In genomic region chrX:24493740-24494543, GRCh38 we compare ENCODE assay signal across 11 cellular contexts. TPM values are rescaled to one million over a fixed set of nuclear protein-coding genes. Genes with fewer than 3 reads are reported as not detected.
DNase-seq lines count a peak whose midpoint lies in the region; ATAC-seq, FAIRE-seq and TF ChIP-seq lines count a peak whose summit lies in the region.
"Had no signal": no experiment of that assay in that cellular context is flagged by ENCODE, and none has a peak within 500 bp of the region (broad histone marks: within the 10 kb centered on the region; RNA-seq: fewer than 3 reads in every experiment).

No MANE protein-coding gene starts in this region.

- H3K27ac Mint-ChIP-seq in activated T-cell treated with anti-CD3 and anti-CD28 coated beads, Interleukin-2, amount 50 U/mL, for 24 hours = peak overlapping the region; percentile 31
- H3K27ac Mint-ChIP-seq in T-helper 17 cell = peak overlapping the region; percentile 72
- H3K27ac Mint-ChIP-seq: memory B cell had no signal

- ATAC-seq in activated T-cell treated with anti-CD3 and anti-CD28 coated beads, Interleukin-2, amount 50 U/mL, for 4 hours = no peak
- ATAC-seq in T-helper 17 cell (peak; percentile 67), thoracic aorta (ENCODE audit: insufficient number of reproducible peaks, low FRiP score, low read depth) (no peak)

- peaks cover 7% of the 10 kb centered on the region for H3K36me3 Mint-ChIP-seq in activated T-cell treated with anti-CD3 and anti-CD28 coated beads, Interleukin-2, amount 50 U/mL, for 24 hours (ENCODE audit: low read depth)
- H3K36me3 Mint-ChIP-seq in activated T-cell treated with anti-CD3 and anti-CD28 coated beads, Interleukin-2, amount 50 U/mL, for 4 hours (ENCODE audit: insufficient read depth) = peaks cover 3% of the 10 kb centered on the region
- no peaks in the 10 kb centered on the region for H3K36me3 Mint-ChIP-seq in T-helper 17 cell (ENCODE audit: low read depth)

- no peaks in the 10 kb centered on the region for H3K9me3 ChIP-seq in T-helper 17 cell (ENCODE audit: control insufficient read depth, low read length, poor library complexity, severe bottlenecking)
- H3K9me3 ChIP-seq in thoracic aorta = no peaks in the 10 kb centered on the region
- H3K9me3 ChIP-seq: MG63 had no signal

- no peak overlapping the region for H3K4me3 ChIP-seq in thoracic aorta
- H3K4me3 ChIP-seq: MG63 had no signal

- peaks cover 4% of the 10 kb centered on the region for H3K27me3 Mint-ChIP-seq in activated T-cell treated with anti-CD3 and anti-CD28 coated beads, Interleukin-2, amount 50 U/mL, for 24 hours
- no peaks in the 10 kb centered on the region for H3K27me3 Mint-ChIP-seq in activated T-cell treated with anti-CD3 and anti-CD28 coated beads, Interleukin-2, amount 50 U/mL, for 4 hours (ENCODE audit: low read depth)
- H3K27me3 Mint-ChIP-seq in T-helper 17 cell = no peaks in the 10 kb centered on the region
- H3K27me3 Mint-ChIP-seq: memory B cell had no signal

- H3K27me3 ChIP-seq in thoracic aorta (replicated peaks; ENCODE audit: insufficient read depth) = no peaks in the 10 kb centered on the region
- H3K27me3 ChIP-seq: MG63 had no signal

- peaks cover 50% of the 10 kb centered on the region for H3K4me1 Mint-ChIP-seq in activated T-cell treated with anti-CD3 and anti-CD28 coated beads, Interleukin-2, amount 50 U/mL, for 24 hours (ENCODE audit: low read depth)
- peaks cover 36% of the 10 kb centered on the region for H3K4me1 Mint-ChIP-seq in activated T-cell treated with anti-CD3 and anti-CD28 coated beads, Interleukin-2, amount 50 U/mL, for 4 hours (ENCODE audit: low read depth)
- peaks cover 20% of the 10 kb centered on the region for H3K4me1 Mint-ChIP-seq in T-helper 17 cell

- no peak for DNase-seq in activated T-cell treated with anti-CD3 and anti-CD28 coated beads, Interleukin-2, amount 50 U/mL, for 24 hours
- no peak for DNase-seq in activated T-cell treated with anti-CD3 and anti-CD28 coated beads, Interleukin-2, amount 50 U/mL, for 4 hours
- no peak for DNase-seq in T-helper 17 cell
- DNase-seq in iPS-NIHi7 (ENCODE audit: extremely low spot score) = peak; percentile 49
- DNase-seq in thoracic aorta (ENCODE audit: low spot score) = no peak
- no peak for DNase-seq in C1 segment of cervical spinal cord (lab: John Stamatoyannopoulos, UW)
- no peak for DNase-seq in GM12892 (ENCODE audit: insufficient read length)
- DNase-seq in middle frontal gyrus (ENCODE audit: extremely low spot score, low spot score) = no peak

- FAIRE-seq in GM12892 (lab: Jason Lieb, UNC) = no peak

- no peak overlapping the region for H3K4me3 Mint-ChIP-seq in activated T-cell treated with anti-CD3 and anti-CD28 coated beads, Interleukin-2, amount 50 U/mL, for 24 hours
- no peak overlapping the region for H3K4me3 Mint-ChIP-seq in activated T-cell treated with anti-CD3 and anti-CD28 coated beads, Interleukin-2, amount 50 U/mL, for 4 hours
- peak overlapping the region; percentile 2 for H3K4me3 Mint-ChIP-seq in T-helper 17 cell
- H3K4me3 Mint-ChIP-seq: memory B cell had no signal

- TF ChIP-seq POLR2A in GM12892 (IDR thresholded peaks at IDR 0.05; ENCODE audit: low read depth, low read length) = no peak

- H3K9me3 Mint-ChIP-seq in activated T-cell treated with anti-CD3 and anti-CD28 coated beads, Interleukin-2, amount 50 U/mL, for 24 hours = no peaks in the 10 kb centered on the region
- no peaks in the 10 kb centered on the region for H3K9me3 Mint-ChIP-seq in activated T-cell treated with anti-CD3 and anti-CD28 coated beads, Interleukin-2, amount 50 U/mL, for 4 hours
- H3K9me3 Mint-ChIP-seq: CD14-positive monocyte, memory B cell had no signal

- no peaks in the 10 kb centered on the region for H3K36me3 ChIP-seq in thoracic aorta
- H3K36me3 ChIP-seq: MG63 had no signal

- H3K4me1 ChIP-seq in thoracic aorta (ENCODE audit: control insufficient read depth in 1 of 2, low read depth in 2 of 2) = peaks cover 11 to 63% of the 10 kb centered on the region in 2 donors

- TF ChIP-seq CTCF in thoracic aorta (IDR thresholded peaks at IDR 0.05) = no peak

- H3K27ac ChIP-seq in thoracic aorta = peak overlapping the region; percentile 47 to 73

RNA-seq across cellular contexts. Expression of gene PDK3, which starts 28.9 kb away (rescaled TPM):
- total RNA-seq in activated T-cell treated with anti-CD3 and anti-CD28 coated beads, Interleukin-2, amount 50 U/mL, for 4 hours = 10 to 100 TPM; 12.5 to 13.3 (median 12.6) TPM
- total RNA-seq in T-helper 17 cell (10 to 100 TPM; 20.3 to 21.2 TPM), thoracic aorta (100 to 1,000 TPM; 116 to 118 TPM)
- polyA plus RNA-seq in GM12892 (2012; ENCODE audit: missing spikeins) = 23.7 TPM

Comparison
In these comparisons a context has a peak if more than half of its experiments do, and no peak if none do; other contexts are left out.
1. RNA of gene PDK3, which starts 28.9 kb away (total RNA-seq): 116 to 118 TPM in thoracic aorta; 20.3 to 21.2 TPM in T-helper 17 cell and 12.5 to 13.3 TPM in activated T-cell treated with anti-CD3 and anti-CD28 coated beads, Interleukin-2, amount 50 U/mL, for 4 hours; every median in the first group is over 4 times any median in the second.